Comparison of ENCODE assay signal across 1 cellular context in the genomic region with DNA sequence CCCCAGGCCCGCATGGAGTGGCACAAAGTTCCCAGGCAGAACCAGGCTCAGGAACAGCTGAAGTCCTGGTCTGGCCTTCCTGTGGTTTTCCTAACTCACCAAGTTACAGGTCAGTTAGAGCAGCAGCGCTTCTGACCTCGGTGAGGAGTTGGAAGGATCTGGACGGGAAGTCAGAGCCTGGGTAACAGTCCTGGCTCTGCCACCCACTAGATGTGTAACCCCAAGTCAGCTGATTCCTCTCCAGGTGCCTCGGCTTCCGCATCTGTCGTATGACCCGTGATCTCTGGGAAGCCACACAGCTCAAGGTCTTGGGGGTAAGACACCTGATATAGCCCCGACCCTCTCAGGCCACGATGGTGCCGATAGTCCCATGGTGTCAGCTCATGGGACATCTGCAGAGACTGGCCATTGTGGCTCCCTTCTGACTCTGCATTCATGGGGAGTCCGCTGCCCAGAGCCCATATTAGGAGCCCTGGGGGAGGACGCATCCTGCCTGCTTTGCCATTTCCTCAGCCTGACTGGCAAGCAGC.
TF ChIP-seq lines count a peak whose summit lies in the region.

No MANE protein-coding gene starts in this region.

TF ChIP-seq in HepG2, 621 proteins besides CTCF, POLR2A, EP300 and RAD21:
- TF ChIP-seq KDM2A (CRISPR knock-in tag; IDR thresholded peaks at IDR 0.05; ENCODE audit: borderline replicate concordance, low read depth) (0 out of 2 replicates have a peak, but pooled peaks have one; percentile 22), RFXANK (CRISPR knock-in tag; IDR thresholded peaks at IDR 0.05) (no peak)
